ENCODE assay signal across 8 cellular contexts in the genomic region with DNA sequence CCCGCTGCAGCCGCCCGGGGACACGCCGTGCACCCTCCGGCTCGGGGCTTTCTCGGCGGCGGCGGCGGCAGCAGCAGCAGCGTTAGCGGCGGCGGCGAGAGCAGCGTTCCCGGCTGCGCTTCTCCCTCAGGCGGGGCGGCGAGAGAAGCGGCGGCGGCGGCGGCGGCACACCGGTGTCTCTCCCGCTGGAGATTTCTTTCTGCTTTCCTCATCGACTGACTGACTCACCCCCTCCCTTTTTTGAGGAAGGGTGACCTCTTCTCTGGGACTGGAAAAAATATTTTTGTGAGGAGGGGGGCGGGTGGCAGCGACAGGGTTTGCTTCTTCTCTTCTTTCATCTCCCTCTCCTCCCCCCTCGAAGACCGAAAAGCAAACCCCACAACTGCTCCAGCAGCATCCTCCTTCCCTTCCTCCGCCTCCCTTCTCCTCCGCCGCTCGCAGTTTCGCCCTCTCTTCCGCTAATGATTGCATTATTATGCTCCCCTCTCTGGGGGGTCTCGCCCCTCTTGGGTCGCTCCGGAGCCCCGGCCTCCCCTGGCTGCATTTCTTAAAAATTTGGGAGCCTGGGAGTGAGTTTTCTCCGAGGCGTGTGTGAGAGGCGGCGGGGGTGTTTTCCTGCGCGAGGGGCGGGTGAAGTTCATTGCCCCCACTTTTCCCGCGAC. TPM values are rescaled to one million over a fixed set of nuclear protein-coding genes. Genes with fewer than 3 reads are reported as not detected.
A peak's percentile ranks its signal among the peaks of the same experiment; 100 is the strongest.
DNase-seq lines count a peak whose midpoint lies in the region; TF ChIP-seq lines count a peak whose summit lies in the region.

No MANE protein-coding gene starts in this region.

- H3K9me3 ChIP-seq in sigmoid colon, result no peaks in the 10 kb centered on the region

- no peak for TF ChIP-seq EP300 in sigmoid colon (IDR thresholded peaks at IDR 0.05)

- H3K27ac Mint-ChIP-seq in activated naive CD8-positive, alpha-beta T cell, result no peak overlapping the region

- H3K27me3 ChIP-seq in sigmoid colon, result no peaks in the 10 kb centered on the region

- DNase-seq in NCI-H1436 (lab: John Stamatoyannopoulos, UW), result peak; percentile 51
- no peak for DNase-seq in NCI-H1436 treated with DMSO at 0.1 percent for 48 hours (lab: John Stamatoyannopoulos, UW)
- peak; percentile 47 for DNase-seq in M059J (ENCODE audit: low read depth)
- peak; percentile 32 for DNase-seq in hepatic stellate cell (ENCODE audit: low spot score)
- DNase-seq in sigmoid colon, result peak; percentile 76
- no peak for DNase-seq in NCI-H510A treated with DMSO at 0.1 percent for 48 hours (lab: John Stamatoyannopoulos, UW)
- DNase-seq in NK-92 treated with Interleukin-12 subunit alpha and Interleukin-12 subunit beta, amount 100 ng/mL, for 24 hours (lab: John Stamatoyannopoulos, UW), result no peak

- H3K4me1 Mint-ChIP-seq in activated naive CD8-positive, alpha-beta T cell (ENCODE audit: low read depth), result peaks cover 10% of the 10 kb centered on the region

- no peaks in the 10 kb centered on the region for H3K36me3 Mint-ChIP-seq in activated naive CD8-positive, alpha-beta T cell

- H3K27me3 Mint-ChIP-seq in activated naive CD8-positive, alpha-beta T cell, result peaks cover 12% of the 10 kb centered on the region

- WGBS in sigmoid colon, 2 donors, result 0 to 1% methylated on average over 55 of the region's 55 CpGs

- peak overlapping the region; percentile 90 to 92 (median 91) for H3K27ac ChIP-seq in sigmoid colon

- H3K4me3 Mint-ChIP-seq in activated naive CD8-positive, alpha-beta T cell, result peak overlapping the region; percentile 83

- peak overlapping the region; percentile 68 to 90 (median 90) for H3K4me3 ChIP-seq in sigmoid colon

- peaks cover 0 to 49% (median 31%) of the 10 kb centered on the region in 4 donors for H3K4me1 ChIP-seq in sigmoid colon

- TF ChIP-seq POLR2A in sigmoid colon (IDR thresholded peaks at IDR 0.05), result no peak

- no peaks in the 10 kb centered on the region for H3K9me3 Mint-ChIP-seq in activated naive CD8-positive, alpha-beta T cell (ENCODE audit: low read depth)

- TF ChIP-seq CTCF in sigmoid colon (IDR thresholded peaks at IDR 0.05), result no peak

- intact Hi-C loops in sigmoid colon (cut with DNase I), result loop anchor here (2.0 to 10.0 kb wide), 4 partner anchors 174 to 420 kb away; no protein-coding TSS in a partner anchor

- no peaks in the 10 kb centered on the region for H3K36me3 ChIP-seq in sigmoid colon

RNA-seq across cellular contexts. Expression of gene AUTS2, which starts 0.3 kb away (rescaled TPM):
- 1.9 and 6.9 TPM in 2 replicates for total RNA-seq in M059J (2014; rRNA removed; shearing (Covaris generic))
- 10 to 100 TPM; 25.5 to 55.7 (median 38.4) TPM for total RNA-seq in sigmoid colon
- 10 to 100 TPM in 1 of 3 donors, 1 to 10 TPM in 2; 3.6 to 11.8 (median 5.1) TPM for polyA plus RNA-seq in sigmoid colon

Comparison
In these comparisons a context has a peak if more than half of its experiments do, and no peak if none do; other contexts are left out.
1. DNase-seq: peak in NCI-H1436 (single experiment), M059J (single experiment), hepatic stellate cell (single experiment) and sigmoid colon (single experiment); none in NCI-H1436 treated with DMSO at 0.1 percent for 48 hours (single experiment), NCI-H510A treated with DMSO at 0.1 percent for 48 hours (single experiment) and NK-92 treated with Interleukin-12 subunit alpha and Interleukin-12 subunit beta, amount 100 ng/mL, for 24 hours (single experiment).